Comparison of ENCODE assay signal across 19 cellular contexts in the genomic region with DNA sequence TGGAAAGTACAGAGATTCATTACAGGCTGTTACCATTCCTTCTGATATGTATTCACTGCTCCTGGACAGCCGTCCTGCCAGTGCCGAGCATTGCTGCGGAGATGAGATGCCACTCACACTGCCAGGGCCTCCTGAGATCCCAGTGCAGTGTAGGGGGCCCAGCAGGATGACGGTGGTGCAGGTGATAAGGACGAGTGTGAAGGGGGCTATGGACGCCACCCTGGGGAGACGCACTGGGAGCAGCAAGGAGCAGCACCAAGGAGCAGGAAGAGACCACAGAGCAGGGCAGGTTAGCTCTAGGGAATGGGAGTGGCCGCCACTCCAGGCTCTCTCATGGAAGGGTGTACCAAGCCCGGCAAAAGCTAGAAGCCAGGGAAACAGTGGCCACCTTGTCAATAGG. TPM values are rescaled to one million over a fixed set of nuclear protein-coding genes. Genes with fewer than 3 reads are reported as not detected.
DNase-seq lines count a peak whose midpoint lies in the region; ATAC-seq and TF ChIP-seq lines count a peak whose summit lies in the region.
"Had no signal": no experiment of that assay in that cellular context is flagged by ENCODE, and none has a peak within 500 bp of the region (broad histone marks: within the 10 kb centered on the region; RNA-seq: fewer than 3 reads in every experiment).

No MANE protein-coding gene starts in this region.

- TF ChIP-seq CTCF in left ventricle myocardium inferior (IDR thresholded peaks at IDR 0.05; ENCODE audit: borderline replicate concordance) (no peak), RWPE2 (IDR thresholded peaks at IDR 0.05; ENCODE audit: poor library complexity, severe bottlenecking) (no peak), neural progenitor cell (IDR thresholded peaks at IDR 0.05) (no peak), upper lobe of right lung (IDR thresholded peaks at IDR 0.05) (no peak)

- no peak overlapping the region for H3K9ac ChIP-seq in neural progenitor cell

- H3K36me3 Mint-ChIP-seq in neural progenitor cell = no peaks in the 10 kb centered on the region

- no peaks in the 10 kb centered on the region for H3K9me3 Mint-ChIP-seq in neural progenitor cell
- H3K9me3 Mint-ChIP-seq: CD4-positive, alpha-beta T cell; H9 had no signal

- H3K27me3 ChIP-seq in left ventricle myocardium inferior (ENCODE audit: low read depth) (peaks cover 13% of the 10 kb centered on the region), RWPE2 (ENCODE audit: insufficient read depth, poor library complexity, severe bottlenecking) (peaks cover 21% of the 10 kb centered on the region), neural progenitor cell (peaks cover 22% of the 10 kb centered on the region), upper lobe of right lung (no peaks in the 10 kb centered on the region)

- H3K27ac ChIP-seq in left ventricle myocardium inferior (replicated peaks) (no peak overlapping the region), RWPE2 (ENCODE audit: poor library complexity, severe bottlenecking) (no peak overlapping the region), neural progenitor cell (no peak overlapping the region), upper lobe of right lung (no peak overlapping the region)

- H3K4me2 ChIP-seq in neural progenitor cell = no peak overlapping the region

- H3K9me3 ChIP-seq in left ventricle myocardium inferior (replicated peaks) (peaks cover 8% of the 10 kb centered on the region), RWPE2 (ENCODE audit: severe bottlenecking) (no peaks in the 10 kb centered on the region), neural progenitor cell (ENCODE audit: low read depth) (no peaks in the 10 kb centered on the region), upper lobe of right lung (no peaks in the 10 kb centered on the region)
- H3K9me3 ChIP-seq: Caco-2 had no signal

- peaks cover 32% of the 10 kb centered on the region for H3K27me3 Mint-ChIP-seq in neural progenitor cell (ENCODE audit: insufficient read depth, low read depth)

- H3K36me3 ChIP-seq in left ventricle myocardium inferior = no peaks in the 10 kb centered on the region
- no peaks in the 10 kb centered on the region for H3K36me3 ChIP-seq in RWPE2 (ENCODE audit: low read depth)
- H3K36me3 ChIP-seq in neural progenitor cell = no peaks in the 10 kb centered on the region
- no peaks in the 10 kb centered on the region for H3K36me3 ChIP-seq in upper lobe of right lung

- H3K4me3 Mint-ChIP-seq in neural progenitor cell = peak overlapping the region; percentile 53
- H3K4me3 Mint-ChIP-seq: B cell; CD4-positive, alpha-beta T cell; H9 had no signal

- peaks cover 24% of the 10 kb centered on the region for H3K4me1 Mint-ChIP-seq in neural progenitor cell

- no peaks in the 10 kb centered on the region for H3K79me2 ChIP-seq in neural progenitor cell (ENCODE audit: low read depth)

- H3F3A ChIP-seq in neural progenitor cell (ENCODE audit: low read depth) = peaks cover 21% of the 10 kb centered on the region

- H3K4me3 ChIP-seq in left ventricle myocardium inferior (no peak overlapping the region), RWPE2 (ENCODE audit: severe bottlenecking) (no peak overlapping the region), neural progenitor cell (no peak overlapping the region), upper lobe of right lung (no peak overlapping the region)

- H4K20me1 ChIP-seq in neural progenitor cell (ENCODE audit: low read depth) = peaks cover 4% of the 10 kb centered on the region

- no peak overlapping the region for H3K27ac Mint-ChIP-seq in neural progenitor cell
- H3K27ac Mint-ChIP-seq: B cell; CD4-positive, alpha-beta T cell; H9 had no signal

- peaks cover 20% of the 10 kb centered on the region for H3K4me1 ChIP-seq in left ventricle myocardium inferior
- H3K4me1 ChIP-seq in RWPE2 (ENCODE audit: insufficient read depth, poor library complexity, severe bottlenecking) = no peaks in the 10 kb centered on the region
- H3K4me1 ChIP-seq in neural progenitor cell = peaks cover 10% of the 10 kb centered on the region
- H3K4me1 ChIP-seq in upper lobe of right lung = peaks cover 6% of the 10 kb centered on the region
- H3K4me1 ChIP-seq: Caco-2 had no signal

- intact Hi-C loops in Right ventricle myocardium superior (cut with DNase I) (no loop called here), left ventricle myocardium inferior (cut with micrococcal nuclease) (no loop called here), upper lobe of right lung (cut with DNase I) (no loop called here)

- ATAC-seq in Right ventricle myocardium superior (ENCODE audit: poor library complexity) (no peak), RWPE2 (ENCODE audit: low read depth) (no peak), upper lobe of right lung (no peak), HG03520 (IDR thresholded peaks at IDR 0.05; ENCODE audit: unreplicated experiment) (no peak)

- DNase-seq in Right ventricle myocardium superior (peak; percentile 30), left ventricle myocardium inferior (no peak), RWPE2 (ENCODE audit: low spot score) (peak; percentile 29), neural progenitor cell (ENCODE audit: low spot score) (no peak), upper lobe of right lung (peak; percentile 39), NCI-H1105 (lab: John Stamatoyannopoulos, UW) (no peak)
- DNase-seq: CD4-positive, alpha-beta T cell; H9; KBM-7; NCI-H1694 treated with DMSO at 0.1 percent for 48 hours; NCI-H2227 treated with DMSO at 0.1 percent for 48 hours; NCI-H510A treated with DMSO at 0.1 percent for 48 hours; NCI-H774; OCI-M1; SIG-M5 had no signal

- no peak overlapping the region for H2AFZ ChIP-seq in neural progenitor cell (replicated peaks)

RNA-seq across cellular contexts. Expression of a gene that starts 4.0 kb away (rescaled TPM):
- total RNA-seq in Right ventricle myocardium superior (34.0 TPM), left ventricle myocardium inferior (44.6 TPM), neural progenitor cell (ENCODE audit: low replicate concordance) (3.3 and 7.2 TPM in 2 replicates), upper lobe of right lung (44.6 TPM)

RNA-seq across cellular contexts. Expression of a gene that starts 33.5 kb away (rescaled TPM):
- total RNA-seq in Right ventricle myocardium superior (not detected), left ventricle myocardium inferior (not detected), neural progenitor cell (ENCODE audit: low replicate concordance) (0.12 TPM in 1 of 2 replicates, not detected in the other), upper lobe of right lung (not detected)
- total RNA-seq: A172; B cell; Caco-2; CD4-positive, alpha-beta T cell had no signal

Comparison
In these comparisons a context has a peak if more than half of its experiments do, and no peak if none do; other contexts are left out.
1. DNase-seq: peak in Right ventricle myocardium superior (single experiment), RWPE2 (single experiment) and upper lobe of right lung (single experiment); none in left ventricle myocardium inferior (single experiment), neural progenitor cell (single experiment) and NCI-H1105 (single experiment).